ENCODE assay signal across 19 cellular contexts in the genomic region with DNA sequence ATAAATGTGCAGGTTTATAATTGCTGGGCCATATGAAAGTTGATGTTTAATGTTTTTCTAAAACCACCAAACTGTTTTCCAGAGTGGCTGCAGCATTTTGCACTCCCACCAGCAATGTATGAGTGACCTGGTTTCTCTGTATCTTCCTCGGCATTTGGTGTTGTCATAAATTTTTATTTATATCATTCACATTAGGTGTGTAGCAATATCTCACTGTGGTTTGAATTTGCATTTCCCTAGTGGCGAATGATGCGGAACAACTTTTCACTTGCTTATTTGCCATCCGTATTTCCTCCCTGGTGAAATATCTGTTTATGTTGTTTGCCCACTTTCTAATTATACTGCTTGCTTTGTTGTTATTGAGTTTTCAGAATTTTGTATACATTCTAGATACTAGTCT.
A peak's percentile ranks its signal among the peaks of the same experiment; 100 is the strongest.
DNase-seq lines count a peak whose midpoint lies in the region; ATAC-seq and TF ChIP-seq lines count a peak whose summit lies in the region.
"Had no signal": no experiment of that assay in that cellular context is flagged by ENCODE, and none has a peak within 500 bp of the region (broad histone marks: within the 10 kb centered on the region; RNA-seq: fewer than 3 reads in every experiment).

No MANE protein-coding gene starts in this region.

- no peaks in the 10 kb centered on the region for H3K36me3 Mint-ChIP-seq in activated T-cell treated with anti-CD3 and anti-CD28 coated beads, Interleukin-2, amount 50 U/mL, for 4 hours (ENCODE audit: insufficient read depth)
- H3K36me3 Mint-ChIP-seq: CD14-positive monocyte; CD8-positive, alpha-beta memory T cell had no signal

- DNase-seq in A673 (ENCODE audit: low spot score) (peak; percentile 71), kidney glomerular epithelial cell (lab: John Stamatoyannopoulos, UW) (peak; percentile 2), thyroid gland (no peak), esophagus muscularis mucosa (ENCODE audit: extremely low spot score) (no peak)
- no peak for DNase-seq in activated T-cell treated with anti-CD3 and anti-CD28 coated beads, Interleukin-2, amount 50 U/mL, for 4 hours
- DNase-seq: 8988T; CD4-positive, alpha-beta T cell; CD8-positive, alpha-beta memory T cell; DMS 273 treated with DMSO at 0.1 percent for 48 hours; DMS79; EL; GDM1; GM23248; H7; HCEC 1CT had no signal

- TF ChIP-seq EP300 in esophagus muscularis mucosa (IDR thresholded peaks at IDR 0.05), result no peak

- H3K27ac ChIP-seq in A673 (ENCODE audit: low read depth, low read length, poor library complexity, severe bottlenecking) (peak overlapping the region; percentile 98), thyroid gland (no peak overlapping the region), esophagus muscularis mucosa (replicated peaks in 1 of 4) (no peak overlapping the region)
- H3K27ac ChIP-seq in BLaER1 treated with 17β-estradiol and CSF1 and Interleukin-3, amounts not matched to agents 10 nM and 100 nM, result peak overlapping the region in 10 of 11 experiments; percentile 31 to 89 (median 80); a peak in 20 of 22 replicates
- H3K27ac ChIP-seq: A549, GM23248 had no signal

- TF ChIP-seq POLR2A in thyroid gland (IDR thresholded peaks at IDR 0.05) (no peak), esophagus muscularis mucosa (IDR thresholded peaks at IDR 0.05; ENCODE audit: low read depth) (no peak)

- no peak overlapping the region for H3K4me3 ChIP-seq in A673 (ENCODE audit: low read depth, low read length, poor library complexity, severe bottlenecking)
- peak overlapping the region in 2 of 10 experiments; percentile 3 to 19; a peak in 2 of 20 replicates for H3K4me3 ChIP-seq in BLaER1 treated with 17β-estradiol and CSF1 and Interleukin-3, amounts not matched to agents 10 nM and 100 nM
- no peak overlapping the region for H3K4me3 ChIP-seq in thyroid gland (replicated peaks in 1 of 3)
- no peak overlapping the region for H3K4me3 ChIP-seq in esophagus muscularis mucosa
- H3K4me3 ChIP-seq: A549, GM12878, GM23248 had no signal

- H3K9me3 ChIP-seq in A673 (ENCODE audit: low read depth, low read length, poor library complexity, severe bottlenecking) (peaks cover 7% of the 10 kb centered on the region), thyroid gland (no peaks in the 10 kb centered on the region), esophagus muscularis mucosa (no peaks in the 10 kb centered on the region)
- H3K9me3 ChIP-seq in BLaER1 treated with 17β-estradiol and CSF1 and Interleukin-3, amounts not matched to agents 10 nM and 100 nM (replicated peaks in 1 of 11), result peaks cover 18 to 41% (median 27%) of the 10 kb centered on the region in 11 experiments
- H3K9me3 ChIP-seq: A549 had no signal

- POLR2A ChIA-PET in A673 (lab: Charles Lee; ENCODE audit: low non-redundant PET), result no interaction called here

- intact Hi-C loops in A673 (cut with micrococcal nuclease; ENCODE audit: unreplicated experiment), result loop anchor here (2.0 to 10.0 kb wide), 6 partner anchors 103 to 755 kb away; a partner anchor contains a TSS
- intact Hi-C loops in thyroid gland (cut with DNase I), result no loop called here
- intact Hi-C loops in esophagus muscularis mucosa (cut with DNase I), result no loop called here

- no peak overlapping the region for H3K4me3 Mint-ChIP-seq in activated T-cell treated with anti-CD3 and anti-CD28 coated beads, Interleukin-2, amount 50 U/mL, for 4 hours
- H3K4me3 Mint-ChIP-seq: CD14-positive monocyte; CD4-positive, alpha-beta T cell; CD8-positive, alpha-beta memory T cell had no signal

- no peaks in the 10 kb centered on the region for H3K27me3 Mint-ChIP-seq in activated T-cell treated with anti-CD3 and anti-CD28 coated beads, Interleukin-2, amount 50 U/mL, for 4 hours (ENCODE audit: low read depth)
- H3K27me3 Mint-ChIP-seq: CD4-positive, alpha-beta T cell had no signal

- no peaks in the 10 kb centered on the region for H3K9me3 Mint-ChIP-seq in activated T-cell treated with anti-CD3 and anti-CD28 coated beads, Interleukin-2, amount 50 U/mL, for 4 hours
- H3K9me3 Mint-ChIP-seq: CD8-positive, alpha-beta memory T cell had no signal

- peak overlapping the region; percentile 37 to 77 (median 64); a peak in 21 of 22 replicates for H3K4me2 ChIP-seq in BLaER1 treated with 17β-estradiol and CSF1 and Interleukin-3, amounts not matched to agents 10 nM and 100 nM
- H3K4me2 ChIP-seq: A549 had no signal

- no TSS peak for BruUV-seq in A673 (replicated peaks; lab: Mats Ljungman, UMichigan)

- no peaks in the 10 kb centered on the region for H4K20me1 ChIP-seq in BLaER1 treated with 17β-estradiol and CSF1 and Interleukin-3, amounts not matched to agents 10 nM and 100 nM

- H3K9ac ChIP-seq in BLaER1 treated with 17β-estradiol and CSF1 and Interleukin-3, amounts not matched to agents 10 nM and 100 nM, result peak overlapping the region in 8 of 11 experiments; percentile 7 to 57 (median 40); a peak in 11 of 22 replicates
- H3K9ac ChIP-seq: GM23248 had no signal

- peaks cover 75% of the 10 kb centered on the region for H3K4me1 ChIP-seq in A673 (ENCODE audit: insufficient read depth, low read length, poor library complexity, severe bottlenecking)
- peaks cover 19 to 52% (median 30%) of the 10 kb centered on the region in 10 experiments for H3K4me1 ChIP-seq in BLaER1 treated with 17β-estradiol and CSF1 and Interleukin-3, amounts not matched to agents 10 nM and 100 nM
- no peaks in the 10 kb centered on the region for H3K4me1 ChIP-seq in thyroid gland
- no peaks in the 10 kb centered on the region for H3K4me1 ChIP-seq in esophagus muscularis mucosa
- H3K4me1 ChIP-seq: A549 had no signal

- TF ChIP-seq CTCF in A673 (conservative IDR thresholded peaks at IDR 0.05; ENCODE audit: low read depth, low read length) (no peak), thyroid gland (IDR thresholded peaks at IDR 0.05) (no peak), esophagus muscularis mucosa (IDR thresholded peaks at IDR 0.05) (no peak)

- H3K4me1 Mint-ChIP-seq in activated T-cell treated with anti-CD3 and anti-CD28 coated beads, Interleukin-2, amount 50 U/mL, for 4 hours (ENCODE audit: low read depth), result no peaks in the 10 kb centered on the region
- H3K4me1 Mint-ChIP-seq: CD14-positive monocyte; CD8-positive, alpha-beta memory T cell had no signal

- CTCF ChIA-PET in A673 (lab: Charles Lee), result no interaction called here

- no peak for ATAC-seq in activated T-cell treated with anti-CD3 and anti-CD28 coated beads, Interleukin-2, amount 50 U/mL, for 4 hours
- ATAC-seq: A549, GM12878 had no signal

- H3K27me3 ChIP-seq in A673 (replicated peaks; ENCODE audit: insufficient read depth, low read depth, low read length, poor library complexity), result no peaks in the 10 kb centered on the region
- no peaks in the 10 kb centered on the region for H3K27me3 ChIP-seq in BLaER1 treated with 17β-estradiol and CSF1 and Interleukin-3, amounts not matched to agents 10 nM and 100 nM
- no peaks in the 10 kb centered on the region for H3K27me3 ChIP-seq in thyroid gland
- H3K27me3 ChIP-seq in esophagus muscularis mucosa, result no peaks in the 10 kb centered on the region

- H3K36me3 ChIP-seq in A673 (ENCODE audit: insufficient read depth, low read length, poor library complexity, severe bottlenecking) (no peaks in the 10 kb centered on the region), thyroid gland (no peaks in the 10 kb centered on the region), esophagus muscularis mucosa (no peaks in the 10 kb centered on the region)
- H3K36me3 ChIP-seq in BLaER1 treated with 17β-estradiol and CSF1 and Interleukin-3, amounts not matched to agents 10 nM and 100 nM, result 0 out of 22 replicates have a peak, but pooled peaks cover 0 to 7% (median 0%) of the 10 kb centered on the region in 11 experiments

- WGBS in thyroid gland, 2 donors, result 84 to 91% methylated on average over 4 of the region's 4 CpGs
- 96% methylated on average over 4 of the region's 4 CpGs for WGBS in esophagus muscularis mucosa

Comparison
In these comparisons a context has a peak if more than half of its experiments do, and no peak if none do; other contexts are left out.
1. DNase-seq: peak in A673 (single experiment) and kidney glomerular epithelial cell (single experiment); none in thyroid gland (0 of 2), activated T-cell treated with anti-CD3 and anti-CD28 coated beads, Interleukin-2, amount 50 U/mL, for 4 hours (single experiment) and esophagus muscularis mucosa (single experiment).
2. H3K27ac ChIP-seq: peak in A673 (single experiment) and BLaER1 treated with 17β-estradiol and CSF1 and Interleukin-3, amounts not matched to agents 10 nM and 100 nM (10 of 11); none in thyroid gland (0 of 3) and esophagus muscularis mucosa (0 of 4).